In genomic region chr4:110618091-110619000, GRCh38 we compare ENCODE assay signal across 1 cellular context.
TF ChIP-seq lines count a peak whose summit lies in the region.

No MANE protein-coding gene starts in this region.

TF ChIP-seq in endothelial cell of umbilical vein, 7 proteins besides CTCF, POLR2A, EP300 and RAD21 (continued from another document):
- TF ChIP-seq MAX (IDR thresholded peaks at IDR 0.05; ENCODE audit: insufficient read depth, insufficient read length), result no peak
TF ChIP-seq in endothelial cell of umbilical vein: peak in this region for 1.
